Comparison of ENCODE assay signal across 16 cellular contexts in genomic region chr10:5574642-5575131, GRCh38. TPM values are rescaled to one million over a fixed set of nuclear protein-coding genes. Genes with fewer than 3 reads are reported as not detected.
DNase-seq lines count a peak whose midpoint lies in the region; ATAC-seq and TF ChIP-seq lines count a peak whose summit lies in the region.
"Had no signal": no experiment of that assay in that cellular context is flagged by ENCODE, and none has a peak within 500 bp of the region (broad histone marks: within the 10 kb centered on the region; RNA-seq: fewer than 3 reads in every experiment).

No MANE protein-coding gene starts in this region.

- no peak for TF ChIP-seq CTCF in MCF 10A (IDR thresholded peaks at IDR 0.05; ENCODE audit: unreplicated experiment)
- no peak for TF ChIP-seq CTCF in breast epithelium (IDR thresholded peaks at IDR 0.05)
- TF ChIP-seq CTCF in fibroblast of lung (conservative IDR thresholded peaks at IDR 0.05 in 1 of 2, IDR thresholded peaks at IDR 0.05 in 1 of 2; ENCODE audit: low read depth in 1 of 2, low read length in 2 of 2) = no peak
- no peak for TF ChIP-seq CTCF in vagina (IDR thresholded peaks at IDR 0.05)

- H3K4me3 Mint-ChIP-seq in MCF 10A (ENCODE audit: unreplicated experiment) = no peak overlapping the region
- H3K4me3 Mint-ChIP-seq: activated CD8-positive, alpha-beta T cell treated with anti-CD3 and anti-CD28 coated beads for 36 hours had no signal

- no peaks in the 10 kb centered on the region for H3K9me3 Mint-ChIP-seq in MCF 10A (ENCODE audit: unreplicated experiment)
- H3K9me3 Mint-ChIP-seq: activated CD8-positive, alpha-beta T cell treated with anti-CD3 and anti-CD28 coated beads for 36 hours had no signal

- DNase-seq in MCF 10A (ENCODE audit: unreplicated experiment) (no peak), breast epithelium (ENCODE audit: low spot score in 2 of 2) (no peak), fibroblast of lung (ENCODE audit: low read depth in 2 of 2) (no peak), neuronal stem cell (ENCODE audit: low spot score) (no peak), vagina (ENCODE audit: extremely low spot score in 2 of 2) (no peak), H4 (ENCODE audit: low spot score) (no peak)
- DNase-seq: activated CD8-positive, alpha-beta T cell treated with anti-CD3 and anti-CD28 coated beads for 36 hours; dermis blood vessel endothelial cell; NCI-H446 treated with DMSO at 0.1 percent for 48 hours had no signal

- ATAC-seq in HG03159 (IDR thresholded peaks at IDR 0.05; ENCODE audit: unreplicated experiment) (no peak), GM19452 (IDR thresholded peaks at IDR 0.05; ENCODE audit: unreplicated experiment) (no peak)
- ATAC-seq: activated CD8-positive, alpha-beta T cell treated with anti-CD3 and anti-CD28 coated beads for 36 hours had no signal

- H3K4me2 ChIP-seq in fibroblast of lung (ENCODE audit: extremely low read depth, insufficient read depth, low read length) (no peak overlapping the region), neuronal stem cell (ENCODE audit: insufficient read depth, low read length, poor library complexity, severe bottlenecking) (no peak overlapping the region)

- H3K9me3 ChIP-seq in breast epithelium = no peaks in the 10 kb centered on the region
- no peaks in the 10 kb centered on the region for H3K9me3 ChIP-seq in fibroblast of lung (ENCODE audit: control insufficient read depth, insufficient read depth, low read depth, low read length)
- no peaks in the 10 kb centered on the region for H3K9me3 ChIP-seq in neuronal stem cell (replicated peaks in 1 of 2; ENCODE audit: control insufficient read depth in 2 of 2, insufficient read depth in 1 of 2, low read depth in 1 of 2, low read length in 2 of 2)
- H3K9me3 ChIP-seq in vagina = no peaks in the 10 kb centered on the region

- H3K27me3 ChIP-seq in breast epithelium (no peaks in the 10 kb centered on the region), fibroblast of lung (ENCODE audit: control insufficient read depth, insufficient read depth, low read length) (no peaks in the 10 kb centered on the region), neuronal stem cell (ENCODE audit: control insufficient read depth in 3 of 3, insufficient read depth in 3 of 3, low read depth in 1 of 3, low read length in 3 of 3) (no peaks in the 10 kb centered on the region), vagina (no peaks in the 10 kb centered on the region)

- H3K4me1 Mint-ChIP-seq in MCF 10A (ENCODE audit: insufficient read depth, unreplicated experiment) = peaks cover 20% of the 10 kb centered on the region

- intact Hi-C loops in MCF 10A (cut with micrococcal nuclease) = no loop called here
- intact Hi-C loops in breast epithelium (cut with DNase I; ENCODE audit: low total_unique reads) = no loop called here
- intact Hi-C loops in vagina (cut with DNase I) = no loop called here

- H3K36me3 Mint-ChIP-seq in MCF 10A (ENCODE audit: insufficient read depth, unreplicated experiment) = no peaks in the 10 kb centered on the region

- CTCF ChIA-PET in MCF 10A (lab: Yijun Ruan, JAX) = interaction anchor here (1.9 kb wide), 1 partner anchor 9 kb away, joined by 4 read pairs; no protein-coding TSS in a partner anchor

- H4K8ac ChIP-seq in neuronal stem cell (ENCODE audit: low read depth, low read length) = no peak overlapping the region

- H3K36me3 ChIP-seq in breast epithelium (no peaks in the 10 kb centered on the region), fibroblast of lung (ENCODE audit: control insufficient read depth, insufficient read depth, low read length) (no peaks in the 10 kb centered on the region), neuronal stem cell (replicated peaks in 1 of 2; ENCODE audit: control insufficient read depth in 2 of 2, insufficient read depth in 2 of 2, low read length in 2 of 2) (no peaks in the 10 kb centered on the region), vagina (no peaks in the 10 kb centered on the region)

- no peaks in the 10 kb centered on the region for H3K27me3 Mint-ChIP-seq in MCF 10A (ENCODE audit: insufficient read depth, unreplicated experiment)
- H3K27me3 Mint-ChIP-seq: activated CD8-positive, alpha-beta T cell treated with anti-CD3 and anti-CD28 coated beads for 36 hours had no signal

- H4K20me1 ChIP-seq in fibroblast of lung (ENCODE audit: control insufficient read depth, extremely low read depth, insufficient read depth, low read length) = no peaks in the 10 kb centered on the region

- H3K14ac ChIP-seq in neuronal stem cell (ENCODE audit: low read length) = peak overlapping the region; percentile 86

- H3K18ac ChIP-seq in neuronal stem cell (ENCODE audit: low read length) = peak overlapping the region; percentile 61

- peaks cover 0 to 3% of the 10 kb centered on the region in 2 donors for H3K4me1 ChIP-seq in breast epithelium
- H3K4me1 ChIP-seq in fibroblast of lung (ENCODE audit: control insufficient read depth, extremely low read depth, insufficient read depth, low read length) = peaks cover 2% of the 10 kb centered on the region
- peaks cover 17 to 26% of the 10 kb centered on the region in 2 donors for H3K4me1 ChIP-seq in neuronal stem cell (ENCODE audit: control insufficient read depth in 2 of 2, insufficient read depth in 1 of 2, low read depth in 1 of 2, low read length in 2 of 2)
- peaks cover 45% of the 10 kb centered on the region for H3K4me1 ChIP-seq in vagina

- H2BK120ac ChIP-seq in neuronal stem cell (ENCODE audit: low read depth, low read length) = no peak overlapping the region

- H3K27ac ChIP-seq in breast epithelium (no peak overlapping the region), fibroblast of lung (ENCODE audit: insufficient read depth, low read length) (no peak overlapping the region), neuronal stem cell (replicated peaks; ENCODE audit: low read length) (no peak overlapping the region), vagina (peak overlapping the region; percentile 62)
- H3K27ac ChIP-seq: C4-2B had no signal

- POLR2A ChIA-PET in MCF 10A (lab: Yijun Ruan, JAX) = interaction anchor here (2.5 kb wide), 1 partner anchor 9 kb away, joined by 7 read pairs; no protein-coding TSS in a partner anchor

- H3K9ac ChIP-seq in fibroblast of lung (ENCODE audit: insufficient read depth, low read length) (no peak overlapping the region), neuronal stem cell (ENCODE audit: low read depth, low read length, poor library complexity) (peak overlapping the region; percentile 9)

- H2BK15ac ChIP-seq in neuronal stem cell (ENCODE audit: low read length) = peak overlapping the region; percentile 92

- peak overlapping the region; percentile 69 for H3K4ac ChIP-seq in neuronal stem cell (ENCODE audit: low read length)

- WGBS in neuronal stem cell (ENCODE audit: extremely low coverage in 2 of 2, insufficient read length in 2 of 2, insufficient replicate concordance in 1 of 2), 2 donors = no CpG with 5 or more reads among the region's 14 CpGs

- H2AFZ ChIP-seq in fibroblast of lung (ENCODE audit: low read length) (peak overlapping the region; percentile 14), neuronal stem cell (ENCODE audit: low read length) (peak overlapping the region; percentile 41)

- no peaks in the 10 kb centered on the region for H3K79me1 ChIP-seq in neuronal stem cell (ENCODE audit: low read depth, low read length)

- H3K79me2 ChIP-seq in fibroblast of lung (ENCODE audit: control insufficient read depth, insufficient read depth, low read length) = no peaks in the 10 kb centered on the region

- H2AK5ac ChIP-seq in neuronal stem cell (ENCODE audit: low read depth, low read length) = peak overlapping the region; percentile 91

- H3K27ac Mint-ChIP-seq in MCF 10A (ENCODE audit: low read depth, unreplicated experiment) = peak overlapping the region; percentile 14
- H3K27ac Mint-ChIP-seq: activated CD8-positive, alpha-beta T cell treated with anti-CD3 and anti-CD28 coated beads for 36 hours had no signal

- no peak overlapping the region for H3K4me3 ChIP-seq in breast epithelium
- H3K4me3 ChIP-seq in fibroblast of lung (replicated peaks in 1 of 4; ENCODE audit: control extremely low read depth in 1 of 4, insufficient read depth in 1 of 4, low read depth in 3 of 4, low read length in 4 of 4) = no peak overlapping the region
- H3K4me3 ChIP-seq in neuronal stem cell (ENCODE audit: low read length in 2 of 2) = no peak overlapping the region
- H3K4me3 ChIP-seq in vagina = no peak overlapping the region

- peak overlapping the region; percentile 7 for H2BK12ac ChIP-seq in neuronal stem cell (ENCODE audit: low read length)

- H2BK5ac ChIP-seq in neuronal stem cell (ENCODE audit: low read length) = no peak overlapping the region

- BruUV-seq in MCF 10A (replicated peaks; lab: Mats Ljungman, UMichigan) = no TSS peak

- peak overlapping the region; percentile 28 for H3K23ac ChIP-seq in neuronal stem cell (ENCODE audit: low read depth, low read length, poor library complexity)

- no peak for TF ChIP-seq POLR2A in breast epithelium (IDR thresholded peaks at IDR 0.05)
- no peak for TF ChIP-seq POLR2A in vagina (IDR thresholded peaks at IDR 0.05)

- H4K91ac ChIP-seq in neuronal stem cell (ENCODE audit: low read depth, low read length, poor library complexity) = peak overlapping the region; percentile 17

RNA-seq across cellular contexts. Expression of gene CALML3, which starts 49.9 kb away (rescaled TPM):
- total RNA-seq in MCF 10A (2022) (0.25 and 0.75 TPM in 2 replicates), breast epithelium (10 to 100 TPM in 1 of 3 donors, 1 to 10 TPM in 1, not detected in 1; 3.6 to 13.5 TPM), fibroblast of lung (not detected in 2 replicates), vagina (50.6 TPM)
- not detected in 2 replicates for polyA plus RNA-seq in fibroblast of lung
- not detected in 2 replicates for polyA plus RNA-seq in fibroblast of lung (2012)
- polyA minus RNA-seq in fibroblast of lung (ENCODE audit: low replicate concordance) = not detected in 2 replicates
- polyA plus RNA-seq in neuronal stem cell (2013, experiment 1 of 2) = not detected
- not detected for polyA plus RNA-seq in neuronal stem cell (2013, experiment 2 of 2)
- not detected in 2 replicates for total RNA-seq in H4 (2014; rRNA removed; shearing (Covaris generic))
- total RNA-seq: A172; activated CD8-positive, alpha-beta T cell treated with anti-CD3 and anti-CD28 coated beads for 36 hours; Daoy; dermis blood vessel endothelial cell; LHCN-M2; subcutaneous adipose tissue had no signal
